Comparison of ENCODE assay signal across 1 cellular context in genomic region chr12:57434517-57435223, GRCh38.
A peak's percentile ranks its signal among the peaks of the same experiment; 100 is the strongest.
TF ChIP-seq lines count a peak whose summit lies in the region.

Gene INHBC, plus strand, starts transcription at chr12:57434784. Its CDS starts 103 bp downstream, at chr12:57434887.

TF ChIP-seq in HepG2, 621 proteins besides CTCF, POLR2A, EP300 and RAD21 (continues in another document):
- TF ChIP-seq CHD4 (IDR thresholded peaks at IDR 0.05; ENCODE audit: borderline replicate concordance, low read length), result no peak
- peak; percentile 32 for TF ChIP-seq MAX (IDR thresholded peaks at IDR 0.05)
- no peak for TF ChIP-seq MAFF (IDR thresholded peaks at IDR 0.05; ENCODE audit: low read depth, low read length)
- TF ChIP-seq ARID2 (CRISPR knock-in tag; IDR thresholded peaks at IDR 0.05; ENCODE audit: borderline replicate concordance), result peak; percentile 41; the same call in 1 of the 2 replicates
- TF ChIP-seq ARID3A (IDR thresholded peaks at IDR 0.05; ENCODE audit: low read depth, low read length), result no peak
- TF ChIP-seq CREBL2 (CRISPR knock-in tag; IDR thresholded peaks at IDR 0.05; ENCODE audit: borderline replicate concordance), result no peak
- no peak for TF ChIP-seq ZBTB33 (CRISPR knock-in tag; IDR thresholded peaks at IDR 0.05)
- no peak for TF ChIP-seq GPN1 (CRISPR knock-in tag; IDR thresholded peaks at IDR 0.05; ENCODE audit: borderline replicate concordance)
- peak; percentile 55; the same call in 1 of the 2 replicates for TF ChIP-seq GMEB1 (CRISPR knock-in tag; IDR thresholded peaks at IDR 0.05; ENCODE audit: borderline replicate concordance)
- no peak for TF ChIP-seq MYC (CRISPR knock-in tag; IDR thresholded peaks at IDR 0.05; ENCODE audit: borderline replicate concordance)
- TF ChIP-seq HOXA3 (CRISPR knock-in tag; IDR thresholded peaks at IDR 0.05), result no peak
- TF ChIP-seq MXD4 (CRISPR knock-in tag; IDR thresholded peaks at IDR 0.05), result no peak
- TF ChIP-seq MYNN (CRISPR knock-in tag; IDR thresholded peaks at IDR 0.05; ENCODE audit: low read depth), result no peak
- no peak for TF ChIP-seq HNRNPL (IDR thresholded peaks at IDR 0.05; ENCODE audit: low read depth, low read length)
- peak; percentile 85; the same call in 1 of the 2 replicates for TF ChIP-seq ZNF891 (CRISPR knock-in tag; IDR thresholded peaks at IDR 0.05)
- TF ChIP-seq ZNF737 (CRISPR knock-in tag; IDR thresholded peaks at IDR 0.05; ENCODE audit: borderline replicate concordance), result no peak
- no peak for TF ChIP-seq HNRNPK (IDR thresholded peaks at IDR 0.05; ENCODE audit: low read depth, low read length, poor library complexity, severe bottlenecking)
- no peak for TF ChIP-seq ADNP (CRISPR knock-in tag; IDR thresholded peaks at IDR 0.05)
- no peak for TF ChIP-seq ZSCAN12 (CRISPR knock-in tag; IDR thresholded peaks at IDR 0.05)
- no peak for TF ChIP-seq STAT6 (CRISPR knock-in tag; IDR thresholded peaks at IDR 0.05; ENCODE audit: borderline replicate concordance)
- no peak for TF ChIP-seq ZNF101 (CRISPR knock-in tag; IDR thresholded peaks at IDR 0.05; ENCODE audit: borderline replicate concordance, low read depth)
- TF ChIP-seq SRSF4 (IDR thresholded peaks at IDR 0.05; ENCODE audit: low read depth, low read length, poor library complexity, severe bottlenecking), result no peak
- TF ChIP-seq ZNF296 (CRISPR knock-in tag; conservative IDR thresholded peaks at IDR 0.05), result peak; percentile 94
- peak; percentile 63; the same call in 1 of the 2 replicates for TF ChIP-seq ZNF274 (CRISPR knock-in tag; IDR thresholded peaks at IDR 0.05)
- no peak for TF ChIP-seq XRCC5 (optimal IDR thresholded peaks at IDR 0.05; ENCODE audit: low read length)
- TF ChIP-seq POLR2AphosphoS2 (IDR thresholded peaks at IDR 0.05; ENCODE audit: low read depth, low read length), result no peak
- no peak for TF ChIP-seq MTF1 (CRISPR knock-in tag; IDR thresholded peaks at IDR 0.05)
- TF ChIP-seq CHD2 (IDR thresholded peaks at IDR 0.05; ENCODE audit: low read depth, low read length), result no peak
- TF ChIP-seq TFDP2 (CRISPR knock-in tag; IDR thresholded peaks at IDR 0.05), result 0 out of 2 replicates have a peak, but pooled peaks have one; percentile 16
- TF ChIP-seq RBFOX2 (IDR thresholded peaks at IDR 0.05; ENCODE audit: low read depth, low read length), result no peak
- no peak for TF ChIP-seq DNMT1 (CRISPR knock-in tag; IDR thresholded peaks at IDR 0.05)
- TF ChIP-seq SKI (IDR thresholded peaks at IDR 0.05; ENCODE audit: partially characterized antibody), result no peak
- no peak for TF ChIP-seq PAX8 (CRISPR knock-in tag; IDR thresholded peaks at IDR 0.05; ENCODE audit: borderline replicate concordance)
- TF ChIP-seq NFAT5 (CRISPR knock-in tag; IDR thresholded peaks at IDR 0.05), result no peak
- no peak for TF ChIP-seq ZBTB39 (CRISPR knock-in tag; IDR thresholded peaks at IDR 0.05)
- TF ChIP-seq ZNF570 (CRISPR knock-in tag; IDR thresholded peaks at IDR 0.05; ENCODE audit: borderline replicate concordance), result no peak
- TF ChIP-seq ZNF138 (CRISPR knock-in tag; IDR thresholded peaks at IDR 0.05; ENCODE audit: low read depth), result no peak
- TF ChIP-seq PAXIP1 (CRISPR knock-in tag; conservative IDR thresholded peaks at IDR 0.05), result peak; percentile 70
- no peak for TF ChIP-seq PLRG1 (conservative IDR thresholded peaks at IDR 0.05)
- no peak for TF ChIP-seq EHMT2 (IDR thresholded peaks at IDR 0.05; ENCODE audit: borderline replicate concordance, low read depth, low read length)
